In the genomic region with DNA sequence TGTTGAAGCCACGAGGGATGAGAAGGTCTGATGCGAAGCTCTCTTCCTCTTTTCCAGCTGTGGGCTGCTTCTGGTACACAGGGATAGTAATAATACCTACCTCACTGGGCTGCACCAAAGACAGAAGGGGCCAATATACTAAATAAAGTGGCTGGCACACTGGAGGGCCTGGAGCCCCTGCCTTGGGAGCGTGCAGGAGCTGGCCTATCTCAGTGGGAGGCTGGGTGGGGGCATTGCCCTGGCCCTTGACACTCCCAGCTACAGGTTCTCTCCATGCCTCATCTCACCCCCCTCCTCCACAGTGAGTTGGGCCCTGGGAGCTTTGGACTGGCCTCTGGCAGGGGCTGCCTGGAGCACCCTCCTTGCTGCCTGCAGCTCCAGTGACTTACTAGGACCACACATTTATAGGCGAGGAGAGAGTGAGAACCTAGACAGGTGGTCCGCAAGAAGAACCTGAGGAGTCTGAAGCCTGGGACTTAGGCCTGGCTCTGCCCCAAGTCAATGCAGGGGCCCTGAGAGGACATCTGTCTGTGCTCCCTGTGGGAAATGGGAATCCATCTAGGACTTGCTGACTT, we compare ENCODE assay signal across 24 cellular contexts. TPM values are rescaled to one million over a fixed set of nuclear protein-coding genes. Genes with fewer than 3 reads are reported as not detected.
"Had no signal": no experiment of that assay in that cellular context is flagged by ENCODE, and none has a peak within 500 bp of the region (broad histone marks: within the 10 kb centered on the region; RNA-seq: fewer than 3 reads in every experiment).

No MANE protein-coding gene starts in this region.

- H3K36me3 ChIP-seq: left ventricle myocardium inferior, neutrophil, pancreas, upper lobe of left lung had no signal

- DNase-seq: activated B cell treated with CpG ODN at 0.5 μM for 24 hours; activated CD4-positive, alpha-beta T cell treated with anti-CD3 and anti-CD28 coated beads for 48 hours; activated CD8-positive, alpha-beta T cell treated with anti-CD3 and anti-CD28 coated beads for 36 hours; activated naive CD4-positive, alpha-beta T cell; activated naive CD8-positive, alpha-beta T cell treated with anti-CD3 and anti-CD28 coated beads for 36 hours; activated T-cell treated with anti-CD3 and anti-CD28 coated beads, Interleukin-2, amount 50 U/mL, for 24 hours; cerebellar nuclear complex; effector CD4-positive, alpha-beta T cell; foreskin melanocyte; glutamatergic neuron; hippocampal formation; left ventricle myocardium inferior; pancreas; right cardiac atrium; stimulated activated CD4-positive, alpha-beta T cell treated with anti-CD3 and anti-CD28 coated beads, Interleukin-12 subunit alpha, Interleukin-12 subunit beta, amount 100 ng/mL, for 4 hours; stimulated activated CD4-positive, alpha-beta T cell treated with anti-CD3 and anti-CD28 coated beads, Interleukin-4, amount 100 ng/mL, for 4 hours; stimulated activated naive CD8-positive, alpha-beta T cell treated with anti-CD3 and anti-CD28 coated beads, Interleukin-15, Interleukin-2, amounts not matched to agents 100 U/mL and 50 U/mL, for 24 hours; T1000; upper lobe of left lung had no signal

- H3K9me3 ChIP-seq: left ventricle myocardium inferior, neutrophil, pancreas, upper lobe of left lung had no signal

- ATAC-seq: activated CD8-positive, alpha-beta T cell treated with anti-CD3 and anti-CD28 coated beads for 36 hours; natural killer cell treated with Interleukin-12 subunit alpha and Interleukin-12 subunit beta and Interleukin-15 and Interleukin-18, amount 100 ng/mL, for 72 hours; pancreas; right cardiac atrium; stimulated activated naive CD8-positive, alpha-beta T cell treated with anti-CD3 and anti-CD28 coated beads, Interleukin-15, Interleukin-2, amounts not matched to agents 100 U/mL and 50 U/mL, for 24 hours had no signal

- H3K4me3 ChIP-seq: left ventricle myocardium inferior, pancreas, upper lobe of left lung had no signal

- H3K27me3 ChIP-seq: pancreas, upper lobe of left lung had no signal

- H3K4me1 ChIP-seq: left ventricle myocardium inferior, pancreas, upper lobe of left lung had no signal

- H3K27ac ChIP-seq: left ventricle myocardium inferior, neutrophil, pancreas, upper lobe of left lung had no signal

RNA-seq across cellular contexts. Expression of gene NOX5, which starts 1.6 kb away (rescaled TPM):
- total RNA-seq: activated CD8-positive, alpha-beta T cell treated with anti-CD3 and anti-CD28 coated beads for 36 hours; activated naive CD8-positive, alpha-beta T cell treated with anti-CD3 and anti-CD28 coated beads for 36 hours; activated T-helper 2 cell treated with anti-CD3 and anti-CD28 coated beads, Interferon-gamma antibody, Interleukin-2, Interleukin-4, amounts not matched to agents 10 μg/mL and 5 μg/mL and 100 μg/mL, durations not matched to agents 14 hours and 24 hours and 36 hours; left ventricle myocardium inferior; lung microvascular endothelial cell; natural killer cell treated with Interleukin-12 subunit alpha and Interleukin-12 subunit beta and Interleukin-15 and Interleukin-18, amount 100 ng/mL, for 72 hours; pulmonary artery endothelial cell had no signal
